ENCODE assay signal across 24 cellular contexts in the genomic region with DNA sequence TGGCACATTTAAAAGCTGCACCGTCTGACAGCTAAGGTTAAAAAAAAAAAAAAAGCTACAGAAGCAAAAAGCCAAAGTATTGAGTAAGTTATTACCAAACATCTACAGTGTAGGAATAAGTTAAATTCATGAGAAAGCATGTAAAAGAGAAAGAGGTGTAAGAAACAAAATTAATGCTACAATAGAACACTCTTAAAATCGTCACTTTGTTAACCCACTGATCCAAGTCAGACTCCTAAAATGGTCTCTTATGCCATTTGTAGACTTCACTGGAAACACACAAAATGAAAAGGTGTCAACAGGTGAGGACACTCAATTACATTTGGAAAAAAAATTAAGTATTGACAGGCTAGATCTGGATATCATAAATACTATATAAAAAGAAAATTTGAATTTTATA.
DNase-seq lines count a peak whose midpoint lies in the region; ATAC-seq and FAIRE-seq lines count a peak whose summit lies in the region.
"Had no signal": no experiment of that assay in that cellular context is flagged by ENCODE, and none has a peak within 500 bp of the region (broad histone marks: within the 10 kb centered on the region; RNA-seq: fewer than 3 reads in every experiment).

No MANE protein-coding gene starts in this region.

- H3K4me3 ChIP-seq in Jurkat, Clone E6-1 (ENCODE audit: low read length), result peak overlapping the region; percentile 4; the same call in 1 of the 2 replicates
- H3K4me3 ChIP-seq: hepatocyte, upper lobe of left lung had no signal

- DNase-seq in T-helper 1 cell (no peak), GM18507 (ENCODE audit: extremely low spot score, insufficient read length, low read depth) (no peak), hypothalamus (lab: John Stamatoyannopoulos, UW) (no peak), OCI-M2 (lab: John Stamatoyannopoulos, UW; ENCODE audit: unreplicated experiment) (no peak)
- DNase-seq in Jurkat, Clone E6-1 (ENCODE audit: low read depth, low spot score), result no peak
- no peak for DNase-seq in activated CD8-positive, alpha-beta T cell treated with anti-CD3 and anti-CD28 coated beads, Interleukin-2, amount 10 ng/mL, durations not matched to agents 7 days and 5 days
- DNase-seq: activated CD8-positive, alpha-beta memory T cell treated with anti-CD3 and anti-CD28 coated beads for 24 hours; COR-L47; DMS79; effector CD4-positive, alpha-beta T cell; foreskin keratinocyte; Karpas-422; NCI-H1105; NCI-H2081; NCI-H345; PC-3; right cardiac atrium; SHP77; upper lobe of left lung had no signal

- H3K36me3 Mint-ChIP-seq in T-helper 1 cell treated with Interleukin-12 subunit alpha and Interleukin-12 subunit beta and Interleukin-4 antibody, amounts not matched to agents 30 μg/mL and 1 μg/mL, for 36 hours (ENCODE audit: low read depth), result peaks cover 8% of the 10 kb centered on the region
- peaks cover 12% of the 10 kb centered on the region for H3K36me3 Mint-ChIP-seq in activated CD8-positive, alpha-beta T cell treated with anti-CD3 and anti-CD28 coated beads, Interleukin-2, amount 10 ng/mL, durations not matched to agents 7 days and 5 days (ENCODE audit: low read depth)
- H3K36me3 Mint-ChIP-seq: WTC11 had no signal

- CTCF ChIA-PET in activated CD8-positive, alpha-beta T cell treated with anti-CD3 and anti-CD28 coated beads, Interleukin-2, amount 10 ng/mL, durations not matched to agents 7 days and 5 days (lab: Charles Lee), result interaction anchor here (0.7 to 1.4 kb wide), 2 partner anchors 120 to 226 kb away, joined by 3 to 6 read pairs; a partner anchor contains a TSS

- H3K4me3 Mint-ChIP-seq in T-helper 1 cell treated with Interleukin-12 subunit alpha and Interleukin-12 subunit beta and Interleukin-4 antibody, amounts not matched to agents 30 μg/mL and 1 μg/mL, for 36 hours, result peak overlapping the region; percentile 39
- H3K4me3 Mint-ChIP-seq in activated CD8-positive, alpha-beta T cell treated with anti-CD3 and anti-CD28 coated beads, Interleukin-2, amount 10 ng/mL, durations not matched to agents 7 days and 5 days, result no peak overlapping the region
- H3K4me3 Mint-ChIP-seq: activated naive CD8-positive, alpha-beta T cell treated with anti-CD3 and anti-CD28 coated beads for 36 hours; WTC11 had no signal

- H3K9me3 Mint-ChIP-seq in T-helper 1 cell treated with Interleukin-12 subunit alpha and Interleukin-12 subunit beta and Interleukin-4 antibody, amounts not matched to agents 30 μg/mL and 1 μg/mL, for 36 hours, result no peaks in the 10 kb centered on the region
- H3K9me3 Mint-ChIP-seq in activated CD8-positive, alpha-beta T cell treated with anti-CD3 and anti-CD28 coated beads, Interleukin-2, amount 10 ng/mL, durations not matched to agents 7 days and 5 days (ENCODE audit: insufficient read depth), result peaks cover 5% of the 10 kb centered on the region
- H3K9me3 Mint-ChIP-seq: WTC11 had no signal

- ATAC-seq in activated CD8-positive, alpha-beta T cell treated with anti-CD3 and anti-CD28 coated beads, Interleukin-2, amount 10 ng/mL, durations not matched to agents 7 days and 5 days, result peak; percentile 24
- no peak for ATAC-seq in GM18868 (IDR thresholded peaks at IDR 0.05; ENCODE audit: unreplicated experiment)
- ATAC-seq: foreskin keratinocyte, PC-3, right cardiac atrium, WTC11 had no signal

- peak; percentile 26 for FAIRE-seq in GM18507 (lab: Jason Lieb, UNC)

- POLR2A ChIA-PET in activated CD8-positive, alpha-beta T cell treated with anti-CD3 and anti-CD28 coated beads, Interleukin-2, amount 10 ng/mL, durations not matched to agents 7 days and 5 days (lab: Charles Lee), result interaction anchor here (2.5 kb wide), 1 partner anchor 120 kb away, joined by 7 read pairs; a partner anchor contains a TSS

- peaks cover 9% of the 10 kb centered on the region for H3K4me1 Mint-ChIP-seq in T-helper 1 cell treated with Interleukin-12 subunit alpha and Interleukin-12 subunit beta and Interleukin-4 antibody, amounts not matched to agents 30 μg/mL and 1 μg/mL, for 36 hours (ENCODE audit: low read depth)
- peaks cover 3% of the 10 kb centered on the region for H3K4me1 Mint-ChIP-seq in activated CD8-positive, alpha-beta T cell treated with anti-CD3 and anti-CD28 coated beads, Interleukin-2, amount 10 ng/mL, durations not matched to agents 7 days and 5 days (ENCODE audit: low read depth)
- H3K4me1 Mint-ChIP-seq: WTC11 had no signal

- H3K27ac Mint-ChIP-seq in T-helper 1 cell treated with Interleukin-12 subunit alpha and Interleukin-12 subunit beta and Interleukin-4 antibody, amounts not matched to agents 30 μg/mL and 1 μg/mL, for 36 hours, result no peak overlapping the region
- H3K27ac Mint-ChIP-seq in activated CD8-positive, alpha-beta T cell treated with anti-CD3 and anti-CD28 coated beads, Interleukin-2, amount 10 ng/mL, durations not matched to agents 7 days and 5 days, result peak overlapping the region; percentile 18
- H3K27ac Mint-ChIP-seq: activated naive CD8-positive, alpha-beta T cell treated with anti-CD3 and anti-CD28 coated beads for 36 hours; WTC11 had no signal

- no peaks in the 10 kb centered on the region for H3K27me3 Mint-ChIP-seq in T-helper 1 cell treated with Interleukin-12 subunit alpha and Interleukin-12 subunit beta and Interleukin-4 antibody, amounts not matched to agents 30 μg/mL and 1 μg/mL, for 36 hours (ENCODE audit: low read depth)
- no peaks in the 10 kb centered on the region for H3K27me3 Mint-ChIP-seq in activated CD8-positive, alpha-beta T cell treated with anti-CD3 and anti-CD28 coated beads, Interleukin-2, amount 10 ng/mL, durations not matched to agents 7 days and 5 days (ENCODE audit: low read depth)
- H3K27me3 Mint-ChIP-seq: activated naive CD8-positive, alpha-beta T cell treated with anti-CD3 and anti-CD28 coated beads for 36 hours had no signal
